In the genomic region with DNA sequence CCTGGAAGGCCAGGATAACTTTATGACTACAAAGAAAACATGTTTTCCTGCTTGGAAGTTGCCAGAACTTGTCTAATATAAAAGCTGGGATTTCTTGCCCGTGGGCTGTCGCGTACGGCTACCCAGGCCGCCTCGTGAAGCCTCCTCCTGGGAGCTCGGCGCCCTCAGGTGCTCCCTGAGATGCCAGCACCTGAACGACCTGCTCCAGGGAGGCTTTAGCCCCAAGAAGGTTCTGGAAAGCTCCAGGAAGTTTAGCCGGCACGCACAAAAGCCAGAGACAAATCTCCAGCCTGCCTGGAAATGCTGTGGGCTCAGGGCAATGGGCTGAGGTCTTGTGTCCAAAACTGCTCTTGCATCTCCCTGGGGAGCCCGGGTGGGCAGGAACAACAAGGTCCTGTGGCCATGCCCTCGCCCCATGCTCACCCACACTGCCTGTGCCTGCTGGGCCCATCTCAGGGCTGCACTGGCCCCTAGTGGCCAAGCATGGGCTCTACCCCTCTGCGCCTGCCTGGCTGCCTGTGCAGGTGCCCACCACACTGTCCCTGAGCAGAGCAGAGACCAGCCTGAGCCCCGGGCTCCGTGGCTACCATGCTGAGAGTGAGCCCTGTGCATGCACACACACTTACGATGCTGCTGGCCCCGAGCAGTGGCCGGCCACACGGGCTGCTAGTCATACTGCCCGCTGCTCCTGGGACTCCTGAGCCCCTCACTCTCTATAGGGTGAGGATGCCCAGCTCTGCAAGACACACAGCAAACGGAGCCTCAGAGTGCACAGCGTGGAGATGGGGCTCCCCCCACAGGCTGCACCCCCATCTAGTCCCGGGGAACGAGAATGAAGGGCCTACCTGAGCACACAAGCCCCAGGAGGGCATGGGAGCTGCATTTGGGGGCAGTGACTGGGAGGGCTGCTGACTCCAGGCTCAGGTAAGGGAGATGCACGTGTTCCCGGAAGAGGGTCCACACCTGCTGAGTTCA, we compare ENCODE assay signal across 8 cellular contexts. TPM values are rescaled to one million over a fixed set of nuclear protein-coding genes. Genes with fewer than 3 reads are reported as not detected.
A peak's percentile ranks its signal among the peaks of the same experiment; 100 is the strongest.
DNase-seq lines count a peak whose midpoint lies in the region; ATAC-seq and TF ChIP-seq lines count a peak whose summit lies in the region.

No MANE protein-coding gene starts in this region.

- H3K27ac ChIP-seq in transverse colon = no peak overlapping the region

- H3K9me3 ChIP-seq in transverse colon = no peaks in the 10 kb centered on the region

- ATAC-seq in HG03460 (IDR thresholded peaks at IDR 0.05; ENCODE audit: unreplicated experiment) = peak; percentile 54
- ATAC-seq in GM18519 (IDR thresholded peaks at IDR 0.05; ENCODE audit: low FRiP score, unreplicated experiment) = no peak

- TF ChIP-seq EP300 in transverse colon (IDR thresholded peaks at IDR 0.05; ENCODE audit: low read depth) = no peak

- POLR2A ChIA-PET in GM10248 (lab: Yijun Ruan, JAX) = no interaction called here

- peaks cover 18% of the 10 kb centered on the region for H3K4me1 Mint-ChIP-seq in activated T-helper 1 cell treated with anti-CD3 and anti-CD28 coated beads, Interleukin-12 subunit alpha, Interleukin-12 subunit beta, Interleukin-2, Interleukin-4 antibody, amounts not matched to agents 30 ng/mL and 10 ng/mL and 1 ng/mL, durations not matched to agents 14 hours and 24 hours and 36 hours (ENCODE audit: low read depth)
- peaks cover 49% of the 10 kb centered on the region for H3K4me1 Mint-ChIP-seq in osteocyte (ENCODE audit: unreplicated experiment)

- peaks cover 42% of the 10 kb centered on the region for H3K27me3 Mint-ChIP-seq in activated T-helper 1 cell treated with anti-CD3 and anti-CD28 coated beads, Interleukin-12 subunit alpha, Interleukin-12 subunit beta, Interleukin-2, Interleukin-4 antibody, amounts not matched to agents 30 ng/mL and 10 ng/mL and 1 ng/mL, durations not matched to agents 14 hours and 24 hours and 36 hours (ENCODE audit: insufficient read depth)
- H3K27me3 Mint-ChIP-seq in osteocyte (ENCODE audit: unreplicated experiment) = no peaks in the 10 kb centered on the region

- H3K36me3 Mint-ChIP-seq in activated T-helper 1 cell treated with anti-CD3 and anti-CD28 coated beads, Interleukin-12 subunit alpha, Interleukin-12 subunit beta, Interleukin-2, Interleukin-4 antibody, amounts not matched to agents 30 ng/mL and 10 ng/mL and 1 ng/mL, durations not matched to agents 14 hours and 24 hours and 36 hours (ENCODE audit: low read depth) = no peaks in the 10 kb centered on the region
- H3K36me3 Mint-ChIP-seq in osteocyte (ENCODE audit: unreplicated experiment) = no peaks in the 10 kb centered on the region

- TF ChIP-seq CTCF in GM10248 (IDR thresholded peaks at IDR 0.05; ENCODE audit: control extremely low read depth, extremely low read depth, low read depth, missing control alignments) (peak; percentile 98), fibroblast of the aortic adventitia (IDR thresholded peaks at IDR 0.05; ENCODE audit: insufficient read depth, low read length) (peak; percentile 96), osteocyte (IDR thresholded peaks at IDR 0.05) (peak; percentile 97), transverse colon (IDR thresholded peaks at IDR 0.05) (peak; percentile 87 to 93 (median 92))

- no peaks in the 10 kb centered on the region for H3K9me3 Mint-ChIP-seq in activated T-helper 1 cell treated with anti-CD3 and anti-CD28 coated beads, Interleukin-12 subunit alpha, Interleukin-12 subunit beta, Interleukin-2, Interleukin-4 antibody, amounts not matched to agents 30 ng/mL and 10 ng/mL and 1 ng/mL, durations not matched to agents 14 hours and 24 hours and 36 hours
- no peaks in the 10 kb centered on the region for H3K9me3 Mint-ChIP-seq in osteocyte (ENCODE audit: unreplicated experiment)

- no peak for TF ChIP-seq POLR2A in transverse colon (IDR thresholded peaks at IDR 0.05)

- peaks cover 38% of the 10 kb centered on the region for H3K27me3 ChIP-seq in transverse colon

- no peak overlapping the region for H3K4me3 ChIP-seq in fibroblast of the aortic adventitia (ENCODE audit: low read depth, low read length)
- no peak overlapping the region for H3K4me3 ChIP-seq in transverse colon

- DNase-seq in GM10248 (ENCODE audit: extremely low spot score) = peak; percentile 92
- DNase-seq in RPMI8226 = peak; percentile 80
- DNase-seq in activated T-helper 1 cell treated with anti-CD3 and anti-CD28 coated beads, Interleukin-12 subunit alpha, Interleukin-12 subunit beta, Interleukin-2, Interleukin-4 antibody, amounts not matched to agents 30 ng/mL and 10 ng/mL and 1 ng/mL, durations not matched to agents 14 hours and 24 hours and 36 hours (ENCODE audit: low spot score) = peak; percentile 54
- DNase-seq in fibroblast of the aortic adventitia (ENCODE audit: low read depth) = peak; percentile 62
- DNase-seq in osteocyte (ENCODE audit: extremely low spot score, unreplicated experiment) = peak; percentile 92
- peak; percentile 76 for DNase-seq in transverse colon

- in situ Hi-C loops in transverse colon (cut with MboI; ENCODE audit: low pct_ligation_motif_present in 1 of 4, low pct_unique_long_range_greater_than_20kb in 1 of 4, low sequenced_read_pairs in 3 of 4) = loop anchor here (5.0 to 25.0 kb wide), 5 partner anchors 177 to 430 kb away; no protein-coding TSS in a partner anchor

- no peak overlapping the region for H3K27ac Mint-ChIP-seq in activated T-helper 1 cell treated with anti-CD3 and anti-CD28 coated beads, Interleukin-12 subunit alpha, Interleukin-12 subunit beta, Interleukin-2, Interleukin-4 antibody, amounts not matched to agents 30 ng/mL and 10 ng/mL and 1 ng/mL, durations not matched to agents 14 hours and 24 hours and 36 hours
- H3K27ac Mint-ChIP-seq in osteocyte (ENCODE audit: unreplicated experiment) = no peak overlapping the region

- H3K4me1 ChIP-seq in transverse colon = peaks cover 4 to 28% (median 22%) of the 10 kb centered on the region in 4 donors

- 25 to 48% methylated on average over 5 to 26 of the region's 27 CpGs for WGBS in transverse colon (ENCODE audit: low coverage in 1 of 2), 2 donors

- intact Hi-C loops in activated T-helper 1 cell treated with anti-CD3 and anti-CD28 coated beads, Interleukin-12 subunit alpha, Interleukin-12 subunit beta, Interleukin-2, Interleukin-4 antibody, amounts not matched to agents 30 ng/mL and 10 ng/mL and 1 ng/mL, durations not matched to agents 14 hours and 24 hours and 36 hours (cut with micrococcal nuclease) = loop anchor here (1.0 to 5.0 kb wide), 2 partner anchors 175 to 420 kb away; no protein-coding TSS in a partner anchor
- intact Hi-C loops in transverse colon (cut with DNase I; ENCODE audit: low total_unique reads) = loop anchor here (2.0 kb wide), 1 partner anchor 175 kb away; no protein-coding TSS in a partner anchor

- no peak overlapping the region for H3K4me3 Mint-ChIP-seq in activated T-helper 1 cell treated with anti-CD3 and anti-CD28 coated beads, Interleukin-12 subunit alpha, Interleukin-12 subunit beta, Interleukin-2, Interleukin-4 antibody, amounts not matched to agents 30 ng/mL and 10 ng/mL and 1 ng/mL, durations not matched to agents 14 hours and 24 hours and 36 hours
- H3K4me3 Mint-ChIP-seq in osteocyte (ENCODE audit: unreplicated experiment) = no peak overlapping the region

- no peaks in the 10 kb centered on the region for H3K36me3 ChIP-seq in transverse colon

- CTCF ChIA-PET in GM10248 (lab: Yijun Ruan, JAX) = interaction anchor here (0.6 to 6.1 kb wide), 21 partner anchors 8 to 536 kb away, joined by 3 to 111 read pairs (median 5); no protein-coding TSS in a partner anchor

RNA-seq across cellular contexts. Expression of gene CELSR1, which starts 4.9 kb away (rescaled TPM):
- total RNA-seq in activated T-helper 1 cell treated with anti-CD3 and anti-CD28 coated beads, Interleukin-12 subunit alpha, Interleukin-12 subunit beta, Interleukin-2, Interleukin-4 antibody, amounts not matched to agents 30 ng/mL and 10 ng/mL and 1 ng/mL, durations not matched to agents 14 hours and 24 hours and 36 hours = 0.39 and 0.44 TPM in 2 replicates
- total RNA-seq in fibroblast of the aortic adventitia (ENCODE audit: low replicate concordance) (1.1 and 4.3 TPM in 2 replicates), osteocyte (15.9 and 16.0 TPM in 2 replicates), transverse colon (1 to 10 TPM in 2 of 4 donors, under 1 TPM in 2; 0.96 to 2.5 (median 1.4) TPM)
